8 cellular contexts compared by ENCODE assay signal in the genomic region with DNA sequence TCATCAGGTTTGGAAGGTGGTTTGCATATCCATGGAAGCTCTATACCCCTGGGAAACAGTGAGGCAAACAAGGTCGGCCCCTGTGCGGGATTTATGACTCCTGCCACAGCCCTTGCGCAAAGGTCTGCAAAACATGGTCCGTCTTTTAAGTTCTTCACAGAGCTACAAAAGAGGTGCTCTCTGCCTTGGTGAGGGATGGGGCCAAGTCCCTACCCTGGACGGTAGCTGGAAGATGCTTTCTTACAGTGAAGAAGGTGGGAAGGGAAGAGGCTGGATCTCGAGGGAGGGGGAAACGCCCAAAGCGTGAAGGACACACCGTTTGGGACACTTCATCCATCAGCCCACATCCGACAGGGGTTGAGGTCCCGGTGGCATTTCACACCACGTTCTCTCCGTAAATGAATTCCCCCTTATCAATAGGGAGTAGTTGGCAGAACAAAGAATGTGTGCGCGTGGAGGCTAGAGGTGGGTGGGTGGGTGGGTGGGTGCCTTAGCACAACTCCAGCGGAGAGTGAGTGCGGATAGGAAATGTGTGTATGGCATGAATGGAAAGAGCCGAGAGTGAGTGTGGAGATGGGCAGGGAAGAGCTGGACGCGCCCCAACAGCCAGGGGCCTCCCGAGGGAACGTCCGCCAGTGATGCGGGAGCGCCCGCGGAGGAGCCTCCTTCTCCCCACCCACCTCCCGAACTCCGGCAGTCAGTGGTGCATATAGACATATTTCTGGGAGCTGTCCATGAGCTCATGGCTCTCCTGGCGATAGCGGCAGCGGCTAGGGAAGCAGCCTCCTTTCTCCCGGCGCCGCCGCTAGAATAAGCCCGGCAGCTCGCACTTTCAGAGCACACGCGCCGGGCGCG.
DNase-seq lines count a peak whose midpoint lies in the region; ATAC-seq, FAIRE-seq and TF ChIP-seq lines count a peak whose summit lies in the region.

No MANE protein-coding gene starts in this region.

- DNase-seq in NCI-H510A treated with DMSO at 0.1 percent for 48 hours (lab: John Stamatoyannopoulos, UW): peak; percentile 18
- DNase-seq in NCI-H510A (lab: John Stamatoyannopoulos, UW): no peak
- peak; percentile 42 for DNase-seq in SK-MEL-5 (ENCODE audit: low read depth, low spot score)
- peak; percentile 3 to 58 for DNase-seq in dermis microvascular lymphatic vessel endothelial cell (ENCODE audit: low read depth in 2 of 2)
- peak; percentile 8 for DNase-seq in HepG2 (ENCODE audit: low spot score)
- DNase-seq in stomach: peak; percentile 39
- DNase-seq in central memory CD4-positive, alpha-beta T cell: no peak

- no peaks in the 10 kb centered on the region for H4K20me1 ChIP-seq in HepG2 (ENCODE audit: insufficient read depth, low read length)

- peak overlapping the region in 2 of 3 experiments; percentile 38 to 61; a peak in 3 of 6 replicates for H3K4me3 ChIP-seq in HepG2 (replicated peaks in 1 of 3; ENCODE audit: insufficient read depth in 1 of 3, low read depth in 2 of 3, low read length in 3 of 3)
- H3K4me3 ChIP-seq in stomach: peak overlapping the region; percentile 53 to 65 (median 60)

- TF ChIP-seq CTCF in HepG2 (CRISPR knock-in tag; IDR thresholded peaks at IDR 0.05) (no peak), stomach (IDR thresholded peaks at IDR 0.05) (no peak)

- FAIRE-seq in HepG2 (lab: Jason Lieb, UNC): no peak

- peaks cover 7% of the 10 kb centered on the region for H3K4me1 ChIP-seq in HepG2 (ENCODE audit: insufficient read depth, low read length)
- peaks cover 7 to 22% (median 16%) of the 10 kb centered on the region in 4 donors for H3K4me1 ChIP-seq in stomach

- intact Hi-C loops in HepG2 (cut with micrococcal nuclease; ENCODE audit: unreplicated experiment) (no loop called here), stomach (cut with DNase I; ENCODE audit: low total_unique reads) (no loop called here)

- H3K9ac ChIP-seq in HepG2 (ENCODE audit: insufficient read depth, low read depth, low read length): no peak overlapping the region

- H3K9me3 ChIP-seq in HepG2 (ENCODE audit: low read length) (no peaks in the 10 kb centered on the region), stomach (no peaks in the 10 kb centered on the region)

- ATAC-seq in HG02763 (IDR thresholded peaks at IDR 0.05; ENCODE audit: unreplicated experiment) (peak; percentile 27), HepG2 (peak; percentile 84)

- H2AFZ ChIP-seq in HepG2 (ENCODE audit: low read length): no peak overlapping the region

- WGBS in HepG2 (ENCODE audit: low lambda C conversion rate): 23% methylated on average over 25 of the region's 43 CpGs
- 2 to 4% (median 3%) methylated on average over 29 to 43 of the region's 43 CpGs for WGBS in stomach, 5 donors

- TF ChIP-seq POLR2A in HepG2 (IDR thresholded peaks at IDR 0.05; ENCODE audit: insufficient read depth in 1 of 2, low read depth in 2 of 2, low read length in 2 of 2) (no peak), stomach (IDR thresholded peaks at IDR 0.05) (no peak)

- H3K36me3 ChIP-seq in HepG2 (replicated peaks in 1 of 2; ENCODE audit: control insufficient read depth in 1 of 2, insufficient read depth in 2 of 2, low read length in 2 of 2): no peaks in the 10 kb centered on the region
- H3K36me3 ChIP-seq in stomach: no peaks in the 10 kb centered on the region

- POLR2A ChIA-PET in HepG2 (lab: Yijun Ruan, JAX): no interaction called here

- H3K27ac ChIP-seq in HepG2 (ENCODE audit: extremely low read length, insufficient read depth, low read length) (no peak overlapping the region), stomach (peak overlapping the region in 1 of 5 donors; percentile 60)

- in situ Hi-C loops in SK-MEL-5 (cut with HindIII; ENCODE audit: low pct_unique_long_range_greater_than_20kb, low sequenced_read_pairs) (no loop called here), HepG2 (cut with HindIII; ENCODE audit: extremely low pct_ligation_motif_present, low pct_unique_long_range_greater_than_20kb) (no loop called here)

- TF ChIP-seq EP300 in HepG2 (IDR thresholded peaks at IDR 0.05; ENCODE audit: low read depth in 2 of 2, low read length in 2 of 2) (no peak), HepG2 (CRISPR knock-in tag; IDR thresholded peaks at IDR 0.05; ENCODE audit: borderline replicate concordance) (no peak), stomach (IDR thresholded peaks at IDR 0.05) (no peak)

- peaks cover 2 to 22% of the 10 kb centered on the region in 2 experiments; a peak in 4 of 5 replicates for H3K27me3 ChIP-seq in HepG2 (ENCODE audit: control insufficient read depth in 1 of 2, insufficient read depth in 2 of 2, low read length in 2 of 2)
- H3K27me3 ChIP-seq in stomach: peaks cover 0 to 58% (median 33%) of the 10 kb centered on the region in 3 donors

- peak overlapping the region; percentile 62 for H3K4me2 ChIP-seq in HepG2 (ENCODE audit: low read depth, low read length)

- BruUV-seq in HepG2 (replicated peaks; lab: Mats Ljungman, UMichigan): no TSS peak

- no peaks in the 10 kb centered on the region for H3K79me2 ChIP-seq in HepG2 (ENCODE audit: insufficient read depth, low read length)

- TF ChIP-seq RAD21 in HepG2 (CRISPR knock-in tag; IDR thresholded peaks at IDR 0.05): no peak

- CTCF ChIA-PET in HepG2 (lab: Yijun Ruan, JAX; ENCODE audit: low intra/inter-chr PET ratio, low total read pairs): no interaction called here

TF ChIP-seq in HepG2, 621 proteins besides CTCF, POLR2A, EP300 and RAD21 (continues in another document):
- TF ChIP-seq ZNF431 (CRISPR knock-in tag; IDR thresholded peaks at IDR 0.05; ENCODE audit: borderline replicate concordance, low read depth): no peak
- TF ChIP-seq, protein P1, sequence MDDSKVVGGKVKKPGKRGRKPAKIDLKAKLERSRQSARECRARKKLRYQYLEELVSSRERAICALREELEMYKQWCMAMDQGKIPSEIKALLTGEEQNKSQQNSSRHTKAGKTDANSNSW (CRISPR knock-in tag; IDR thresholded peaks at IDR 0.05; ENCODE audit: borderline replicate concordance): no peak
- TF ChIP-seq NFRKB (IDR thresholded peaks at IDR 0.05): no peak
- no peak for TF ChIP-seq ZNF256 (CRISPR knock-in tag; conservative IDR thresholded peaks at IDR 0.05)
- TF ChIP-seq NKX3-1 (CRISPR knock-in tag; IDR thresholded peaks at IDR 0.05): no peak
- TF ChIP-seq ZNF766 (CRISPR knock-in tag; IDR thresholded peaks at IDR 0.05; ENCODE audit: borderline replicate concordance): no peak
- TF ChIP-seq, protein P2, sequence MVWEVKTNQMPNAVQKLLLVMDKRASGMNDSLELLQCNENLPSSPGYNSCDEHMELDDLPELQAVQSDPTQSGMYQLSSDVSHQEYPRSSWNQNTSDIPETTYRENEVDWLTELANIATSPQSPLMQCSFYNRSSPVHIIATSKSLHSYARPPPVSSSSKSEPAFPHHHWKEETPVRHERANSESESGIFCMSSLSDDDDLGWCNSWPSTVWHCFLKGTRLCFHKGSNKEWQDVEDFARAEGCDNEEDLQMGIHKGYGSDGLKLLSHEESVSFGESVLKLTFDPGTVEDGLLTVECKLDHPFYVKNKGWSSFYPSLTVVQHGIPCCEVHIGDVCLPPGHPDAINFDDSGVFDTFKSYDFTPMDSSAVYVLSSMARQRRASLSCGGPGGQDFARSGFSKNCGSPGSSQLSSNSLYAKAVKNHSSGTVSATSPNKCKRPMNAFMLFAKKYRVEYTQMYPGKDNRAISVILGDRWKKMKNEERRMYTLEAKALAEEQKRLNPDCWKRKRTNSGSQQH (CRISPR knock-in tag; IDR thresholded peaks at IDR 0.05; ENCODE audit: low read depth): no peak
- TF ChIP-seq, protein P3, sequence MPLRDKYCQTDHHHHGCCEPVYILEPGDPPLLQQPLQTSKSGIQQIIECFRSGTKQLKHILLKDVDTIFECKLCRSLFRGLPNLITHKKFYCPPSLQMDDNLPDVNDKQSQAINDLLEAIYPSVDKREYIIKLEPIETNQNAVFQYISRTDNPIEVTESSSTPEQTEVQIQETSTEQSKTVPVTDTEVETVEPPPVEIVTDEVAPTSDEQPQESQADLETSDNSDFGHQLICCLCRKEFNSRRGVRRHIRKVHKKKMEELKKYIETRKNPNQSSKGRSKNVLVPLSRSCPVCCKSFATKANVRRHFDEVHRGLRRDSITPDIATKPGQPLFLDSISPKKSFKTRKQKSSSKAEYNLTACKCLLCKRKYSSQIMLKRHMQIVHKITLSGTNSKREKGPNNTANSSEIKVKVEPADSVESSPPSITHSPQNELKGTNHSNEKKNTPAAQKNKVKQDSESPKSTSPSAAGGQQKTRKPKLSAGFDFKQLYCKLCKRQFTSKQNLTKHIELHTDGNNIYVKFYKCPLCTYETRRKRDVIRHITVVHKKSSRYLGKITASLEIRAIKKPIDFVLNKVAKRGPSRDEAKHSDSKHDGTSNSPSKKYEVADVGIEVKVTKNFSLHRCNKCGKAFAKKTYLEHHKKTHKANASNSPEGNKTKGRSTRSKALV (CRISPR knock-in tag; IDR thresholded peaks at IDR 0.05): no peak
- TF ChIP-seq MIER2 (CRISPR knock-in tag; IDR thresholded peaks at IDR 0.05): peak; percentile 31; the same call in 1 of the 2 replicates
- TF ChIP-seq, protein P4, sequence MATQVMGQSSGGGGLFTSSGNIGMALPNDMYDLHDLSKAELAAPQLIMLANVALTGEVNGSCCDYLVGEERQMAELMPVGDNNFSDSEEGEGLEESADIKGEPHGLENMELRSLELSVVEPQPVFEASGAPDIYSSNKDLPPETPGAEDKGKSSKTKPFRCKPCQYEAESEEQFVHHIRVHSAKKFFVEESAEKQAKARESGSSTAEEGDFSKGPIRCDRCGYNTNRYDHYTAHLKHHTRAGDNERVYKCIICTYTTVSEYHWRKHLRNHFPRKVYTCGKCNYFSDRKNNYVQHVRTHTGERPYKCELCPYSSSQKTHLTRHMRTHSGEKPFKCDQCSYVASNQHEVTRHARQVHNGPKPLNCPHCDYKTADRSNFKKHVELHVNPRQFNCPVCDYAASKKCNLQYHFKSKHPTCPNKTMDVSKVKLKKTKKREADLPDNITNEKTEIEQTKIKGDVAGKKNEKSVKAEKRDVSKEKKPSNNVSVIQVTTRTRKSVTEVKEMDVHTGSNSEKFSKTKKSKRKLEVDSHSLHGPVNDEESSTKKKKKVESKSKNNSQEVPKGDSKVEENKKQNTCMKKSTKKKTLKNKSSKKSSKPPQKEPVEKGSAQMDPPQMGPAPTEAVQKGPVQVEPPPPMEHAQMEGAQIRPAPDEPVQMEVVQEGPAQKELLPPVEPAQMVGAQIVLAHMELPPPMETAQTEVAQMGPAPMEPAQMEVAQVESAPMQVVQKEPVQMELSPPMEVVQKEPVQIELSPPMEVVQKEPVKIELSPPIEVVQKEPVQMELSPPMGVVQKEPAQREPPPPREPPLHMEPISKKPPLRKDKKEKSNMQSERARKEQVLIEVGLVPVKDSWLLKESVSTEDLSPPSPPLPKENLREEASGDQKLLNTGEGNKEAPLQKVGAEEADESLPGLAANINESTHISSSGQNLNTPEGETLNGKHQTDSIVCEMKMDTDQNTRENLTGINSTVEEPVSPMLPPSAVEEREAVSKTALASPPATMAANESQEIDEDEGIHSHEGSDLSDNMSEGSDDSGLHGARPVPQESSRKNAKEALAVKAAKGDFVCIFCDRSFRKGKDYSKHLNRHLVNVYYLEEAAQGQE (IDR thresholded peaks at IDR 0.05; ENCODE audit: borderline replicate concordance in 1 of 2, low read depth in 1 of 2, low read length in 2 of 2): peak in 1 of 2 experiments; percentile 56; a peak in 1 of 4 replicates

Comparison
In these comparisons a context has a peak if more than half of its experiments do, and no peak if none do; other contexts are left out.
1. DNase-seq: peak in NCI-H510A treated with DMSO at 0.1 percent for 48 hours (single experiment), SK-MEL-5 (single experiment), dermis microvascular lymphatic vessel endothelial cell (2 of 2), HepG2 (single experiment) and stomach (single experiment); none in NCI-H510A (single experiment) and central memory CD4-positive, alpha-beta T cell (single experiment).